In the genomic region with DNA sequence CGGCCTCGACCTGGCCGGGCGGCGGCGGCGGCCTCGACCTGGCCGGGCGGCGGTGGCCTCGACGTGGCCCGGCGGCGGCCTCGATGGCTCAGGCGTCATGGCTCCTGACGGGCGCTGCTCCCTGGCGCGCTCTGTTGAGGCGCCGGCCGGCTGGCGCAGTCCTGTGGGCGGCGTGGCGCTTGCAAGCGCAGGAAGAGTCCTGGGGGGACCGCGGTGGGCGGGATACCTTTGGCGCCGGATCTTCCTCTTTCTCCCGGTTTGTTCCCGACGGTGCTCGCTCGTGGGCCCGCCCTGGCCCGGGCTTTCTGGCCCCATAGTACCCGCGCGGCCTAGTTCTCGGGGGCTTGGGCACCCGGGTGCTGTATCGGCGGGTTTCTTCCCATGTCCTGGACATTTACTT, we compare ENCODE assay signal across 1 cellular context. TPM values are rescaled to one million over a fixed set of nuclear protein-coding genes. Genes with fewer than 3 reads are reported as not detected.
"Had no signal": no experiment of that assay in that cellular context is flagged by ENCODE, and none has a peak within 500 bp of the region (broad histone marks: within the 10 kb centered on the region; RNA-seq: fewer than 3 reads in every experiment).

No MANE protein-coding gene starts in this region.

RNA-seq across cellular contexts. Expression of gene RGPD1, which starts 0.7 kb away (rescaled TPM):
- total RNA-seq: GM23338 had no signal
